1 cellular context compared by ENCODE assay signal in the genomic region with DNA sequence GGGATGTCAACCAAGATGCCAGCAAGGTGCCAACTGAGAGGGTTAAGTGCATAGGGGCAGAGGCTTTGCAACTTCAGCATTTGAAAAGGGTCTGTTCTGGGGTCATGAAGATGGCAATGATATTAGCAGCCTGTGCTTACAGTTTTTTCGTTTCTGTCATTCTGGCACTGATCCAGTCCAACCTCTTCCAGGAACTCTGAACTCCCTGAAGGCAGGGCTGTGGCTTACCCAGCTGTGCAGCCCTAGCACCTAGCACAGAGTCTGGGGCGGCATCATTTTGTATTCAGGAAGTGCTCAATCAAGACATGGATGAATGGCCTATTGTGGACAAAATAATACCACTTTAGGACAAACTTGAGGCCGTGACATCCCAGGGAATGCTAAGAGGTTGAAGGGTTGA.
TF ChIP-seq lines count a peak whose summit lies in the region.

No MANE protein-coding gene starts in this region.

TF ChIP-seq in K562, 482 proteins besides CTCF, POLR2A, EP300 and RAD21:
- no peak for TF ChIP-seq ZC3H11A (IDR thresholded peaks at IDR 0.05; ENCODE audit: low read depth, low read length)
- TF ChIP-seq ZNF316 (IDR thresholded peaks at IDR 0.05): peak; percentile 19; the same call in 1 of the 2 replicates
- 0 out of 4 replicates have a peak, but pooled peaks of 1 of the 2 experiments have one; percentile 10 for TF ChIP-seq TRIM24 (IDR thresholded peaks at IDR 0.05)
- TF ChIP-seq HNRNPL (IDR thresholded peaks at IDR 0.05; ENCODE audit: low read depth, low read length): no peak
- TF ChIP-seq ZNF175 (CRISPR knock-in tag; IDR thresholded peaks at IDR 0.05; ENCODE audit: low read depth): no peak
- no peak for TF ChIP-seq ATF3 (IDR thresholded peaks at IDR 0.05)
- TF ChIP-seq ATF3 (CRISPR knock-in tag; conservative IDR thresholded peaks at IDR 0.05): no peak
- TF ChIP-seq ATF1 (CRISPR knock-in tag; IDR thresholded peaks at IDR 0.05): no peak
- no peak for TF ChIP-seq ATF1 (tag; IDR thresholded peaks at IDR 0.05)
- TF ChIP-seq NFIC (IDR thresholded peaks at IDR 0.05): peak; percentile 77
- no peak for TF ChIP-seq ZNF75A (CRISPR knock-in tag; IDR thresholded peaks at IDR 0.05)
- TF ChIP-seq BACH1 (tag; IDR thresholded peaks at IDR 0.05): no peak
